ENCODE assay signal across 1 cellular context in the genomic region with DNA sequence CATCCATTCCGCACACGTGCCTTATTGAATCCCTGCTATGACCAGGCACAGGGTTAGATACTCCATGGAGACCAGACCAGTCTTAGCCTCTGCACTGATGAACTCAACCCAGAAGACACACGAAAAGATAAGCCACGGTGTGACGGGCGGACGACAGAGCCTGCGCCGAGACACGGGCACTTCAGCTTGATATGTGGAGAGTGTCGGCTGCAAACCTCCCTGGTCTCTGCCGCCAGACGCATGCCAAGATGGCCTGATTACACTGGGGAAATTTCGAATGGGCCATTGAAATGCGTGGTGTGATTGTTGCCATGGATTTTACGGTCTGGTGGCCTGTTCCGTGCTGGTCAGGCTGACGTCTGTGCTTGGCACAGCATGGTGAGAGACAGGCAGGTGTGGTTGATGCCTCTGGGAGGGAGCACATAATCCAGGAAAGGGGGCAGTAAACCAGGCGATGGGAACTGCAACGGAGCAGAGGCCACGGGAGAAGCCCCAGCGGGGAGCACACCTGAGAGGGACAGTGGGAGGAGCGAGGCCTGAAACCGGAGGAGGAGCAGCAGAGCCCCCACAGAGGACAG.
TF ChIP-seq lines count a peak whose summit lies in the region.

No MANE protein-coding gene starts in this region.

TF ChIP-seq in H1, 55 proteins besides CTCF, POLR2A, EP300 and RAD21:
- TF ChIP-seq TEAD4 (IDR thresholded peaks at IDR 0.05; ENCODE audit: low read depth, low read length) = no peak
- TF ChIP-seq, protein P1, sequence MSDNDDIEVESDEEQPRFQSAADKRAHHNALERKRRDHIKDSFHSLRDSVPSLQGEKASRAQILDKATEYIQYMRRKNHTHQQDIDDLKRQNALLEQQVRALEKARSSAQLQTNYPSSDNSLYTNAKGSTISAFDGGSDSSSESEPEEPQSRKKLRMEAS (IDR thresholded peaks at IDR 0.05) = no peak
- no peak for TF ChIP-seq KDM5A (IDR thresholded peaks at IDR 0.05; ENCODE audit: low read length)
- TF ChIP-seq HDAC6 (IDR thresholded peaks at IDR 0.05; ENCODE audit: low read depth, low read length) = no peak
- no peak for TF ChIP-seq JUN (IDR thresholded peaks at IDR 0.05; ENCODE audit: low read depth, low read length)
- TF ChIP-seq, protein P2, sequence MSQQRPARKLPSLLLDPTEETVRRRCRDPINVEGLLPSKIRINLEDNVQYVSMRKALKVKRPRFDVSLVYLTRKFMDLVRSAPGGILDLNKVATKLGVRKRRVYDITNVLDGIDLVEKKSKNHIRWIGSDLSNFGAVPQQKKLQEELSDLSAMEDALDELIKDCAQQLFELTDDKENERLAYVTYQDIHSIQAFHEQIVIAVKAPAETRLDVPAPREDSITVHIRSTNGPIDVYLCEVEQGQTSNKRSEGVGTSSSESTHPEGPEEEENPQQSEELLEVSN (IDR thresholded peaks at IDR 0.05) = no peak
- TF ChIP-seq CREB1 (IDR thresholded peaks at IDR 0.05) = no peak
- no peak for TF ChIP-seq POU5F1 (IDR thresholded peaks at IDR 0.05; ENCODE audit: low read depth, low read length)
- TF ChIP-seq KDM1A (IDR thresholded peaks at IDR 0.05; ENCODE audit: borderline replicate concordance, low read length) = no peak
- TF ChIP-seq SP4 (IDR thresholded peaks at IDR 0.05; ENCODE audit: low read length) = no peak
- TF ChIP-seq TAF7 (optimal IDR thresholded peaks at IDR 0.05; ENCODE audit: borderline replicate concordance, low read depth, low read length) = no peak
- no peak for TF ChIP-seq SP1 (IDR thresholded peaks at IDR 0.05; ENCODE audit: low read depth, low read length)
- TF ChIP-seq NRF1 (IDR thresholded peaks at IDR 0.05; ENCODE audit: low read depth, low read length) = no peak
